ENCODE assay signal across 2 cellular contexts in the genomic region with DNA sequence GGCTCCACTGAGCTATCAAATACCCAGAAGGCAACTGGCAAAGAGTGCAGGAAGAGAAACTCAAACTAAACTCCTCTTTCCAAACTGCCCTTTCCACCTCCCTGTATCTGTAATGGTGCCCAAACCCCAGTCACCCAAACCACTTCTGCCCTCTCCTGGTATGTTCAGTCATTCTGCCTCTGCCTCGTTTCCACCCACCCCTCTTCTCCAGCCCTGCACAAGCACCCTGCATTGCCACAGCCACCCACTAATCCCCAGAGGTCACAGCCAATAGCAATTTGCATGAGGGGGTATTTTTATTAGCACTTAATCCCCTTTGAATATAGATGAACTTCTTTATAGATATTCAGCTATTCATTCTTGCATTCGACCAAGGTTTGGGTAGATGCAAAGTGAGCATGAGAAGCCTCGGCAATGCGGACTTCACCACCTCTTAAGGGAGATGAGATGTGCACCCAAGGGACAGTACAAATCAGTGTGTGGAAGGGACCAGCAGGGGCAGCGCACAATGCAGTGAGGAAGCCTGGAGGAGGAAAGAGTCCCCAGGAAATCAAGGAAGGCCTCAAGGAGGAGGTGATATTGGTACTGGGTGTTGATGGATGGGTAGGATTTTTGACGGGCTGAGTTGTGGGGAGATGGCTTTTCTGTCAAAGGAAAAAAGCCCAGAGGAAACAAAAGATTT.
TF ChIP-seq lines count a peak whose summit lies in the region.

No MANE protein-coding gene starts in this region.

TF ChIP-seq in IMR-90, 13 proteins besides CTCF, POLR2A, EP300 and RAD21:
- TF ChIP-seq SMC3 (IDR thresholded peaks at IDR 0.05; ENCODE audit: low read depth, low read length) (peak; percentile 33; the same call in 1 of the 2 replicates), CHD1 (IDR thresholded peaks at IDR 0.05; ENCODE audit: low read depth, low read length) (no peak)

TF ChIP-seq in endothelial cell of umbilical vein, 7 proteins besides CTCF, POLR2A, EP300 and RAD21:
- TF ChIP-seq FOS (IDR thresholded peaks at IDR 0.05; ENCODE audit: borderline replicate concordance, insufficient read depth, low read length) (no peak), JUN (IDR thresholded peaks at IDR 0.05; ENCODE audit: borderline replicate concordance, insufficient read depth, insufficient read length, low read depth) (no peak), EZH2 (IDR thresholded peaks at IDR 0.05; ENCODE audit: borderline replicate concordance, low read depth, low read length, severe bottlenecking) (no peak), MAX (IDR thresholded peaks at IDR 0.05; ENCODE audit: insufficient read depth, insufficient read length) (no peak), GATA2 (IDR thresholded peaks at IDR 0.05; ENCODE audit: insufficient read depth, insufficient read length, low read depth, low read length) (no peak), POLR2AphosphoS5 (IDR thresholded peaks at IDR 0.05; ENCODE audit: insufficient read depth, low read depth, low read length) (no peak), MYC (IDR thresholded peaks at IDR 0.05; ENCODE audit: low read depth, low read length) (no peak)
